21 cellular contexts compared by ENCODE assay signal in genomic region chr15:61654918-61655317, GRCh38.
DNase-seq lines count a peak whose midpoint lies in the region; ATAC-seq and TF ChIP-seq lines count a peak whose summit lies in the region.
"Had no signal": no experiment of that assay in that cellular context is flagged by ENCODE, and none has a peak within 500 bp of the region (broad histone marks: within the 10 kb centered on the region; RNA-seq: fewer than 3 reads in every experiment).

No MANE protein-coding gene starts in this region.

- CTCF ChIA-PET in WTC11 (lab: Charles Lee), result interaction anchor here (0.6 to 1.2 kb wide), 4 partner anchors 14 to 181 kb away, joined by 3 to 9 read pairs (median 3); no protein-coding TSS in a partner anchor

- peak overlapping the region; percentile 84 for H3K4ac ChIP-seq in neuronal stem cell (ENCODE audit: low read length)

- peak; percentile 56; the same call in 1 of the 2 replicates for ATAC-seq in WTC11
- ATAC-seq: natural killer cell had no signal

- peak overlapping the region; percentile 62 for H3K23ac ChIP-seq in neuronal stem cell (ENCODE audit: low read depth, low read length, poor library complexity)

- H3K4me2 ChIP-seq in neuronal stem cell (ENCODE audit: insufficient read depth, low read length, poor library complexity, severe bottlenecking), result no peak overlapping the region

- H3K27ac Mint-ChIP-seq in WTC11, result no peak overlapping the region
- H3K27ac Mint-ChIP-seq: activated T-helper 2 cell treated with anti-CD3 and anti-CD28 coated beads, Interferon-gamma antibody, Interleukin-2, Interleukin-4, amounts not matched to agents 10 μg/mL and 5 μg/mL and 100 μg/mL, durations not matched to agents 14 hours and 24 hours and 36 hours; immature natural killer cell; natural killer cell had no signal

- no peak for TF ChIP-seq CTCF in WTC11 (IDR thresholded peaks at IDR 0.05)
- no peak for TF ChIP-seq CTCF in GM13976 (IDR thresholded peaks at IDR 0.05; ENCODE audit: borderline replicate concordance, control extremely low read depth, extremely low read depth, insufficient read depth, missing control alignments)

- H2BK12ac ChIP-seq in neuronal stem cell (ENCODE audit: low read length), result no peak overlapping the region

- H4K8ac ChIP-seq in neuronal stem cell (ENCODE audit: low read depth, low read length), result peak overlapping the region; percentile 56

- H3K4me3 ChIP-seq in neuronal stem cell (ENCODE audit: low read length in 2 of 2), result no peak overlapping the region
- H3K4me3 ChIP-seq: colonic mucosa had no signal

- H3K27me3 Mint-ChIP-seq in WTC11 (ENCODE audit: low read depth), result no peaks in the 10 kb centered on the region

- no peak overlapping the region for H2AFZ ChIP-seq in neuronal stem cell (ENCODE audit: low read length)

- H3K4me1 ChIP-seq in neuronal stem cell (ENCODE audit: control insufficient read depth in 2 of 2, insufficient read depth in 1 of 2, low read depth in 1 of 2, low read length in 2 of 2), result peaks cover 0 to 10% of the 10 kb centered on the region in 2 donors
- H3K4me1 ChIP-seq: colonic mucosa had no signal

- H3K36me3 ChIP-seq in neuronal stem cell (replicated peaks in 1 of 2; ENCODE audit: control insufficient read depth in 2 of 2, insufficient read depth in 2 of 2, low read length in 2 of 2), result no peaks in the 10 kb centered on the region
- H3K36me3 ChIP-seq: colonic mucosa had no signal

- H2BK15ac ChIP-seq in neuronal stem cell (ENCODE audit: low read length), result no peak overlapping the region

- H3K18ac ChIP-seq in neuronal stem cell (ENCODE audit: low read length), result peak overlapping the region; percentile 62

- H2BK5ac ChIP-seq in neuronal stem cell (ENCODE audit: low read length), result no peak overlapping the region

- POLR2A ChIA-PET in WTC11 (lab: Charles Lee), result no interaction called here

- DNase-seq in WTC11 (ENCODE audit: low spot score) (no peak), fibroblast of gingiva (ENCODE audit: low read depth) (peak; percentile 44), neuronal stem cell (ENCODE audit: low spot score) (no peak), KG1 (lab: John Stamatoyannopoulos, UW) (no peak), GM13976 (ENCODE audit: low spot score) (no peak), G401 (ENCODE audit: low spot score) (no peak), OCI-M2 (lab: John Stamatoyannopoulos, UW; ENCODE audit: unreplicated experiment) (no peak)
- DNase-seq: activated CD4-positive, CD25-positive, alpha-beta regulatory T cell treated with anti-CD3 and anti-CD28 coated beads, Interleukin-2, amount 50 U/mL, for 72 hours; amniotic stem cell; colonic mucosa; DMS153; GOT3; immature natural killer cell; IMR-90; natural killer cell; NCI-H2029; retina; stimulated activated CD4-positive, alpha-beta T cell treated with anti-CD3 and anti-CD28 coated beads, Interleukin-1b, Interleukin-23, amount 100 ng/mL, for 48 hours had no signal

- H4K91ac ChIP-seq in neuronal stem cell (ENCODE audit: low read depth, low read length, poor library complexity), result no peak overlapping the region

- H3K36me3 Mint-ChIP-seq in WTC11, result peaks cover 2% of the 10 kb centered on the region; the same call in 1 of the 2 replicates
- H3K36me3 Mint-ChIP-seq: immature natural killer cell, natural killer cell had no signal

- H2AK5ac ChIP-seq in neuronal stem cell (ENCODE audit: low read depth, low read length), result no peak overlapping the region

- WGBS in neuronal stem cell (ENCODE audit: extremely low coverage in 2 of 2, insufficient read length in 2 of 2, insufficient replicate concordance in 1 of 2), 2 donors, result no CpG with 5 or more reads among the region's 12 CpGs

- in situ Hi-C loops in GM13976 (cut with MboI; ENCODE audit: low sequenced_read_pairs, unreplicated experiment) (no loop called here), G401 (cut with HindIII; ENCODE audit: low sequenced_read_pairs) (no loop called here)

- H3K9ac ChIP-seq in neuronal stem cell (ENCODE audit: low read depth, low read length, poor library complexity), result no peak overlapping the region

- H3K14ac ChIP-seq in neuronal stem cell (ENCODE audit: low read length), result no peak overlapping the region

- H3K9me3 Mint-ChIP-seq in WTC11, result peaks cover 14% of the 10 kb centered on the region
- H3K9me3 Mint-ChIP-seq: activated T-helper 2 cell treated with anti-CD3 and anti-CD28 coated beads, Interferon-gamma antibody, Interleukin-2, Interleukin-4, amounts not matched to agents 10 μg/mL and 5 μg/mL and 100 μg/mL, durations not matched to agents 14 hours and 24 hours and 36 hours; immature natural killer cell; natural killer cell had no signal

- H3K79me1 ChIP-seq in neuronal stem cell (ENCODE audit: low read depth, low read length), result no peaks in the 10 kb centered on the region

- H2BK120ac ChIP-seq in neuronal stem cell (ENCODE audit: low read depth, low read length), result no peak overlapping the region

- H3K4me3 Mint-ChIP-seq in WTC11, result no peak overlapping the region
- H3K4me3 Mint-ChIP-seq: immature natural killer cell, natural killer cell had no signal

- H3K27ac ChIP-seq in neuronal stem cell (replicated peaks; ENCODE audit: low read length) (no peak overlapping the region), temporal lobe (ENCODE audit: low read depth, low read length) (peak overlapping the region; percentile 71)
- H3K27ac ChIP-seq: C4-2B, colonic mucosa had no signal

- H3K27me3 ChIP-seq in neuronal stem cell (ENCODE audit: control insufficient read depth in 3 of 3, insufficient read depth in 3 of 3, low read depth in 1 of 3, low read length in 3 of 3), result no peaks in the 10 kb centered on the region
- H3K27me3 ChIP-seq: colonic mucosa had no signal

- H3K4me1 Mint-ChIP-seq in WTC11, result peaks cover 29% of the 10 kb centered on the region
- H3K4me1 Mint-ChIP-seq: immature natural killer cell, natural killer cell had no signal

- H3K9me3 ChIP-seq in neuronal stem cell (replicated peaks in 1 of 2; ENCODE audit: control insufficient read depth in 2 of 2, insufficient read depth in 1 of 2, low read depth in 1 of 2, low read length in 2 of 2), result no peaks in the 10 kb centered on the region
- H3K9me3 ChIP-seq: colonic mucosa had no signal

TF ChIP-seq in WTC11, 78 proteins besides CTCF, POLR2A, EP300 and RAD21:
- TF ChIP-seq PREB (CRISPR knock-in tag; IDR thresholded peaks at IDR 0.05; ENCODE audit: borderline replicate concordance) (no peak), KAT7 (CRISPR knock-in tag; IDR thresholded peaks at IDR 0.05; ENCODE audit: borderline replicate concordance) (no peak), FOXK1 (CRISPR knock-in tag; IDR thresholded peaks at IDR 0.05) (no peak), ATF3 (CRISPR knock-in tag; conservative IDR thresholded peaks at IDR 0.05) (no peak), ERG (CRISPR knock-in tag; IDR thresholded peaks at IDR 0.05) (no peak), NR3C1 (CRISPR knock-in tag; conservative IDR thresholded peaks at IDR 0.05; ENCODE audit: low read depth) (no peak), SMAD4 (CRISPR knock-in tag; IDR thresholded peaks at IDR 0.05) (no peak), ZNF263 (CRISPR knock-in tag; IDR thresholded peaks at IDR 0.05; ENCODE audit: low read depth) (no peak), JUN (CRISPR knock-in tag; IDR thresholded peaks at IDR 0.05) (no peak), ZNF317 (CRISPR knock-in tag; IDR thresholded peaks at IDR 0.05; ENCODE audit: borderline replicate concordance, low read depth) (no peak)
